8 cellular contexts compared by ENCODE assay signal in the genomic region with DNA sequence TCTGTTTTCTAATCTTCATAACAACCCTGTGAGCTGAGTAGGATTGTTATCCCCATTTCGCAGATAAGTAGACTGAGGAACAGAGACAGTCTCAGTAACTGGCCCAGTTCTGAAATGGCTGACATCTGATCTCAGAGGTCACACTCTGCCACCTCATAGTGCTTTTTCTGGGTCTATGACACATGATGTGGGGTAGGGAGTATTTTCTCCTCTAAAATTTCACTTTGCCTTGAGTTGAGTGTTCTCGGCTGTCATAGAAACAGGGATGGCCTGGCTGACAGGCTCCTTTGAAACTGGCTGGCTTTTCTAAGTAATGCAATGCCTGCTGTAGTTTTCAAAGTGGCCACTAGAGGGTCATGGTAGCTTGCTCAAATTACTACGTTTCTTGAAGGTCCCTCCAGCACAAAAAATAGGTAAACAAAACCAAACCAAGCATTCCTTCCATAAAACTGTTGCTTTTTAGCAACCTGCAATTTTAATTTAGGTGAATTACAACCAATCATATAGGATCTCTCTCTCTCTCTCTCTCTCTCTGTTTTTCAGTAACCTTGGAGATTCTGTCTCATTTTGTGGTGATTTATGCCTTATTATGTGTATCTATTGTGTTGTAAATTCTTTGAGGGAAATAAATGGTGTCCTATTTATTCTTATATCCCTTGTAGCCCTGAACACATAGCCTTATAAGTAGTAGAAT.
DNase-seq lines count a peak whose midpoint lies in the region; ATAC-seq and TF ChIP-seq lines count a peak whose summit lies in the region.

No MANE protein-coding gene starts in this region.

- TF ChIP-seq RAD21 in Ishikawa (IDR thresholded peaks at IDR 0.05; ENCODE audit: low read depth): peak; percentile 67

- no peak for TF ChIP-seq EP300 in Ishikawa (IDR thresholded peaks at IDR 0.05; ENCODE audit: borderline replicate concordance)

- ATAC-seq in GM21423 (IDR thresholded peaks at IDR 0.05; ENCODE audit: unreplicated experiment): peak; percentile 84

- DNase-seq in DMS53 (lab: John Stamatoyannopoulos, UW) (peak; percentile 90), RPMI7951 (ENCODE audit: low read depth) (peak; percentile 74), germinal center (ENCODE audit: low spot score) (peak; percentile 49), pons (ENCODE audit: low spot score) (peak; percentile 83), NCI-H128 (lab: John Stamatoyannopoulos, UW; ENCODE audit: unreplicated experiment) (no peak)
- DNase-seq in activated effector memory CD4-positive, alpha-beta T cell treated with anti-CD3 and anti-CD28 coated beads, Interleukin-2, amount 50 U/mL, for 16 hours: peak; percentile 73

TF ChIP-seq in Ishikawa, 13 proteins besides CTCF, POLR2A, EP300 and RAD21:
- TF ChIP-seq CEBPB (IDR thresholded peaks at IDR 0.05) (no peak), ZBTB7A (IDR thresholded peaks at IDR 0.05; ENCODE audit: low read depth) (no peak)
- TF ChIP-seq, protein P1, sequence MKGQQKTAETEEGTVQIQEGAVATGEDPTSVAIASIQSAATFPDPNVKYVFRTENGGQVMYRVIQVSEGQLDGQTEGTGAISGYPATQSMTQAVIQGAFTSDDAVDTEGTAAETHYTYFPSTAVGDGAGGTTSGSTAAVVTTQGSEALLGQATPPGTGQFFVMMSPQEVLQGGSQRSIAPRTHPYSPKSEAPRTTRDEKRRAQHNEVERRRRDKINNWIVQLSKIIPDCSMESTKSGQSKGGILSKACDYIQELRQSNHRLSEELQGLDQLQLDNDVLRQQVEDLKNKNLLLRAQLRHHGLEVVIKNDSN (IDR thresholded peaks at IDR 0.05): no peak
